ENCODE assay signal across 9 cellular contexts in the genomic region with DNA sequence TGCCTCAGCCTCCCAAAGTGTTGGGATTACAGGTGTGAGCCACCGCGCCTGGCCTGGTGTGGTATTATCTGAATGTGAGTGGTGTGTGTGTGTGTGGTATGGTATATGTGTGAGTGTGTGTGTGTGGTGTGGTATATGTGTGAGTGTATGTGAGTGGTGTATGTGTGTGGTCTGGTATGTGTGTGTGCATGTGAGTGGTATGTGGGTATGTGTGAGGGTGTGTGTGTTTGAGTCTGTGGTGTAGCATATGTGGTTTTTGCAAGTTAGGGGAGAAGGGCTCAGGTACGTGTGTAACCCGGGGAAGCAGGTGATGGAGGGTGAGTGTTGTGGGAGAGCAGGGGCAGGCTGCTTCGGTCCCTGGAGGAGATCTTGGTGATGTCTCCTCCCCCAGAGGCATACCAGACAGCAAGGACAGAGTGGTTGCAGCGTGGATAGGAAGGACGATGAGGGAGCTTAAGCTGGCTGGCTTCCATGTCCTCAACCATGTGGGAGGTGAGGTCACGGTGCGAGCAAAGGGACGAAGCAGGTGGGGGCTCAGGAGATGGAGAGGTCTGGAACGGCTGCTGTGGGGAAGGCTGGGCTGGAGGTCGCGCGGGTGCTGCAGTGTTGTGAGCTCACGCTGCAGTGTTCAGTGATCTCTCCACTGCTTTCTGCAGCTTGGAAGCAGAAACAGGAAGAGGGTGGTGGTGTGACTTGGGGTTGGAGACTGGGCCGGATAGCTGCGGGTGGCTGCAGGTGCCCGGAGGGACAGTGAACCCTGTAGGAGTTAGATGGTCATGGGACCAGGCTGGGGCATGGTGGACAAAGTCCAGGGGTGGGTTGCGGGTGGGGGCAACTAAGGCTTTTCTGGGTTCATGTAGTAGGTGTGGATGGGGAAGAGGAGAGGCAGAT. TPM values are rescaled to one million over a fixed set of nuclear protein-coding genes. Genes with fewer than 3 reads are reported as not detected.
DNase-seq lines count a peak whose midpoint lies in the region; ATAC-seq and TF ChIP-seq lines count a peak whose summit lies in the region.
"Had no signal": no experiment of that assay in that cellular context is flagged by ENCODE, and none has a peak within 500 bp of the region (broad histone marks: within the 10 kb centered on the region; RNA-seq: fewer than 3 reads in every experiment).

No MANE protein-coding gene starts in this region.

- H3K4me3 ChIP-seq in AG10803 (ENCODE audit: low read length) (peak overlapping the region; percentile 29), HEK293 (ENCODE audit: low read depth, low read length) (no peak overlapping the region), lower lobe of right lung (peak overlapping the region; percentile 93)

- ATAC-seq in lower lobe of right lung (peak in 1 of 2 donors; percentile 4), HG03520 (IDR thresholded peaks at IDR 0.05; ENCODE audit: unreplicated experiment) (no peak)

- no peak overlapping the region for H3K27ac ChIP-seq in HEK293 (ENCODE audit: extremely low read depth, low read depth, low read length)
- H3K27ac ChIP-seq in lower lobe of right lung = peak overlapping the region; percentile 31

- DNase-seq in AG10803 (ENCODE audit: low read depth) (no peak), lower lobe of right lung (peak; percentile 51), COR-L47 (lab: John Stamatoyannopoulos, UW) (no peak), GM10266 (ENCODE audit: extremely low spot score) (no peak)
- peak; percentile 29 for DNase-seq in activated naive CD8-positive, alpha-beta T cell treated with anti-CD3 and anti-CD28 coated beads for 36 hours
- no peak for DNase-seq in stimulated activated CD8-positive, alpha-beta memory T cell treated with anti-CD3 and anti-CD28 coated beads, Interleukin-4, amount 100 ng/mL, for 48 hours

- no peaks in the 10 kb centered on the region for H3K27me3 ChIP-seq in lower lobe of right lung (ENCODE audit: low read depth)

- no peak overlapping the region for H3K4me3 Mint-ChIP-seq in activated naive CD8-positive, alpha-beta T cell treated with anti-CD3 and anti-CD28 coated beads for 36 hours
- H3K4me3 Mint-ChIP-seq: T-helper 1 cell treated with Interleukin-12 subunit alpha and Interleukin-12 subunit beta and Interleukin-4 antibody, amounts not matched to agents 30 μg/mL and 1 μg/mL, for 36 hours had no signal

- H3K9me3 Mint-ChIP-seq in activated naive CD8-positive, alpha-beta T cell treated with anti-CD3 and anti-CD28 coated beads for 36 hours = no peaks in the 10 kb centered on the region
- H3K9me3 Mint-ChIP-seq: T-helper 1 cell treated with Interleukin-12 subunit alpha and Interleukin-12 subunit beta and Interleukin-4 antibody, amounts not matched to agents 30 μg/mL and 1 μg/mL, for 36 hours had no signal

- H3K9me3 ChIP-seq in HEK293 (ENCODE audit: control insufficient read depth, insufficient read depth, low read depth, low read length) = no peaks in the 10 kb centered on the region
- H3K9me3 ChIP-seq in lower lobe of right lung = no peaks in the 10 kb centered on the region

- H3K27ac Mint-ChIP-seq in activated naive CD8-positive, alpha-beta T cell treated with anti-CD3 and anti-CD28 coated beads for 36 hours = no peak overlapping the region
- H3K27ac Mint-ChIP-seq: T-helper 1 cell treated with Interleukin-12 subunit alpha and Interleukin-12 subunit beta and Interleukin-4 antibody, amounts not matched to agents 30 μg/mL and 1 μg/mL, for 36 hours had no signal

- CTCF ChIA-PET in HEK293 (lab: Yijun Ruan, JAX) = no interaction called here

- peaks cover 15% of the 10 kb centered on the region for H3K36me3 Mint-ChIP-seq in activated naive CD8-positive, alpha-beta T cell treated with anti-CD3 and anti-CD28 coated beads for 36 hours

- H3K27me3 Mint-ChIP-seq in activated naive CD8-positive, alpha-beta T cell treated with anti-CD3 and anti-CD28 coated beads for 36 hours = no peaks in the 10 kb centered on the region

- intact Hi-C loops in lower lobe of right lung (cut with DNase I) = no loop called here

- POLR2A ChIA-PET in HEK293 (lab: Yijun Ruan, JAX) = interaction anchor here (0.7 to 1.0 kb wide), 4 partner anchors 9 to 43 kb away, joined by 3 to 11 read pairs (median 8); no protein-coding TSS in a partner anchor

- TF ChIP-seq CTCF in AG10803 (conservative IDR thresholded peaks at IDR 0.05; ENCODE audit: low read length) = no peak
- no peak for TF ChIP-seq CTCF in HEK293 (tag by site-specific recombination; IDR thresholded peaks at IDR 0.05)
- no peak for TF ChIP-seq CTCF in lower lobe of right lung (IDR thresholded peaks at IDR 0.05)
- TF ChIP-seq CTCF in GM10266 (IDR thresholded peaks at IDR 0.05; ENCODE audit: control insufficient read depth, insufficient read depth, low read depth, missing control alignments) = no peak

- H3K4me1 Mint-ChIP-seq in activated naive CD8-positive, alpha-beta T cell treated with anti-CD3 and anti-CD28 coated beads for 36 hours = peaks cover 18% of the 10 kb centered on the region

- H3K4me1 ChIP-seq in HEK293 (ENCODE audit: control insufficient read depth, insufficient read depth, low read length) = no peaks in the 10 kb centered on the region
- peaks cover 71% of the 10 kb centered on the region for H3K4me1 ChIP-seq in lower lobe of right lung

- H3K36me3 ChIP-seq in HEK293 (ENCODE audit: control insufficient read depth in 2 of 2, insufficient read depth in 1 of 2, low read length in 2 of 2) (peaks cover 5 to 83% of the 10 kb centered on the region in 2 experiments; a peak in 2 of 3 replicates), lower lobe of right lung (peaks cover 66% of the 10 kb centered on the region)

TF ChIP-seq in HEK293, 187 proteins besides CTCF, POLR2A, EP300 and RAD21 (continues in another document):
- TF ChIP-seq ZNF544 (tag by site-specific recombination; IDR thresholded peaks at IDR 0.05) (no peak), ZNF155 (tag by site-specific recombination; IDR thresholded peaks at IDR 0.05) (no peak), WT1 (tag by site-specific recombination; IDR thresholded peaks at IDR 0.05) (no peak), ZNF600 (tag by site-specific recombination; IDR thresholded peaks at IDR 0.05) (peak; percentile 38; the same call in 1 of the 2 replicates), GFI1B (tag by site-specific recombination; IDR thresholded peaks at IDR 0.05) (no peak), MEIS1 (CRISPR knock-in tag; IDR thresholded peaks at IDR 0.05; ENCODE audit: borderline replicate concordance) (no peak), HIC1 (tag by site-specific recombination; IDR thresholded peaks at IDR 0.05) (0 out of 2 replicates have a peak, but pooled peaks have one; percentile 20), GLIS2 (tag by site-specific recombination; IDR thresholded peaks at IDR 0.05) (no peak), MZF1 (tag by site-specific recombination; IDR thresholded peaks at IDR 0.05; ENCODE audit: borderline replicate concordance) (no peak), ZNF639 (tag by site-specific recombination; IDR thresholded peaks at IDR 0.05) (no peak)
- TF ChIP-seq, protein P1, sequence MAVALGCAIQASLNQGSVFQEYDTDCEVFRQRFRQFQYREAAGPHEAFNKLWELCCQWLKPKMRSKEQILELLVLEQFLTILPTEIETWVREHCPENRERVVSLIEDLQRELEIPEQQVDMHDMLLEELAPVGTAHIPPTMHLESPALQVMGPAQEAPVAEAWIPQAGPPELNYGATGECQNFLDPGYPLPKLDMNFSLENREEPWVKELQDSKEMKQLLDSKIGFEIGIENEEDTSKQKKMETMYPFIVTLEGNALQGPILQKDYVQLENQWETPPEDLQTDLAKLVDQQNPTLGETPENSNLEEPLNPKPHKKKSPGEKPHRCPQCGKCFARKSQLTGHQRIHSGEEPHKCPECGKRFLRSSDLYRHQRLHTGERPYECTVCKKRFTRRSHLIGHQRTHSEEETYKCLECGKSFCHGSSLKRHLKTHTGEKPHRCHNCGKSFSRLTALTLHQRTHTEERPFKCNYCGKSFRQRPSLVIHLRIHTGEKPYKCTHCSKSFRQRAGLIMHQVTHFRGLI (tag by site-specific recombination; IDR thresholded peaks at IDR 0.05) = no peak

RNA-seq across cellular contexts. Expression of gene ZYX, which starts 5.0 kb away (rescaled TPM):
- 100 to 1,000 TPM; 116 to 118 TPM for total RNA-seq in activated naive CD8-positive, alpha-beta T cell treated with anti-CD3 and anti-CD28 coated beads for 36 hours
- total RNA-seq in lower lobe of right lung = 231 TPM

RNA-seq across cellular contexts. Expression of gene EPHA1, which starts 22.5 kb away (rescaled TPM):
- 1 to 10 TPM; 2.3 to 3.4 TPM for total RNA-seq in activated naive CD8-positive, alpha-beta T cell treated with anti-CD3 and anti-CD28 coated beads for 36 hours
- 9.0 TPM for total RNA-seq in lower lobe of right lung

RNA-seq across cellular contexts. Expression of gene FAM131B, which starts 23.6 kb away (rescaled TPM):
- total RNA-seq in activated naive CD8-positive, alpha-beta T cell treated with anti-CD3 and anti-CD28 coated beads for 36 hours = 1 to 10 TPM; 1.7 to 2.0 TPM
- 0.53 TPM for total RNA-seq in lower lobe of right lung

RNA-seq across cellular contexts. Expression of gene TAS2R60, which starts 57.1 kb away (rescaled TPM):
- total RNA-seq in activated naive CD8-positive, alpha-beta T cell treated with anti-CD3 and anti-CD28 coated beads for 36 hours = not detected
- not detected for total RNA-seq in lower lobe of right lung

Comparison
In these comparisons a context has a peak if more than half of its experiments do, and no peak if none do; other contexts are left out.
1. DNase-seq: peak in activated naive CD8-positive, alpha-beta T cell treated with anti-CD3 and anti-CD28 coated beads for 36 hours (single experiment) and lower lobe of right lung (single experiment); none in AG10803 (single experiment), COR-L47 (single experiment), GM10266 (single experiment) and stimulated activated CD8-positive, alpha-beta memory T cell treated with anti-CD3 and anti-CD28 coated beads, Interleukin-4, amount 100 ng/mL, for 48 hours (single experiment).